ENCODE assay signal across 1 cellular context in the genomic region with DNA sequence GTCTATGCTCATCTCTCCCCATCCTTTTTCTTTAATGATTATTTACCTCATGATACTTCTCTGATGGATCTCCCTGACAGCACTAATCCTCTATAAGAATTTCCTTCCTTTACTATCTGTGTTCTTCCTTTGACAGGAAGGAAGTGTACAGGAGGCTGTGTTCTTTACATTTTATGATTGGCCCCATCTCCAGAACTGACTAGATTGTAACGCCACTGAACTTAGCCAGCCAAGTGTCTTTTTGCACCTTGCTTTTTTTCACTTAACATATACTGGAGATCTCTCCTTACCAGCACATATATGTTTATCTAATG.
TF ChIP-seq lines count a peak whose summit lies in the region.

No MANE protein-coding gene starts in this region.

TF ChIP-seq in GM23338, 12 proteins besides CTCF, POLR2A, EP300 and RAD21 (continued from another document):
- TF ChIP-seq, protein P1, sequence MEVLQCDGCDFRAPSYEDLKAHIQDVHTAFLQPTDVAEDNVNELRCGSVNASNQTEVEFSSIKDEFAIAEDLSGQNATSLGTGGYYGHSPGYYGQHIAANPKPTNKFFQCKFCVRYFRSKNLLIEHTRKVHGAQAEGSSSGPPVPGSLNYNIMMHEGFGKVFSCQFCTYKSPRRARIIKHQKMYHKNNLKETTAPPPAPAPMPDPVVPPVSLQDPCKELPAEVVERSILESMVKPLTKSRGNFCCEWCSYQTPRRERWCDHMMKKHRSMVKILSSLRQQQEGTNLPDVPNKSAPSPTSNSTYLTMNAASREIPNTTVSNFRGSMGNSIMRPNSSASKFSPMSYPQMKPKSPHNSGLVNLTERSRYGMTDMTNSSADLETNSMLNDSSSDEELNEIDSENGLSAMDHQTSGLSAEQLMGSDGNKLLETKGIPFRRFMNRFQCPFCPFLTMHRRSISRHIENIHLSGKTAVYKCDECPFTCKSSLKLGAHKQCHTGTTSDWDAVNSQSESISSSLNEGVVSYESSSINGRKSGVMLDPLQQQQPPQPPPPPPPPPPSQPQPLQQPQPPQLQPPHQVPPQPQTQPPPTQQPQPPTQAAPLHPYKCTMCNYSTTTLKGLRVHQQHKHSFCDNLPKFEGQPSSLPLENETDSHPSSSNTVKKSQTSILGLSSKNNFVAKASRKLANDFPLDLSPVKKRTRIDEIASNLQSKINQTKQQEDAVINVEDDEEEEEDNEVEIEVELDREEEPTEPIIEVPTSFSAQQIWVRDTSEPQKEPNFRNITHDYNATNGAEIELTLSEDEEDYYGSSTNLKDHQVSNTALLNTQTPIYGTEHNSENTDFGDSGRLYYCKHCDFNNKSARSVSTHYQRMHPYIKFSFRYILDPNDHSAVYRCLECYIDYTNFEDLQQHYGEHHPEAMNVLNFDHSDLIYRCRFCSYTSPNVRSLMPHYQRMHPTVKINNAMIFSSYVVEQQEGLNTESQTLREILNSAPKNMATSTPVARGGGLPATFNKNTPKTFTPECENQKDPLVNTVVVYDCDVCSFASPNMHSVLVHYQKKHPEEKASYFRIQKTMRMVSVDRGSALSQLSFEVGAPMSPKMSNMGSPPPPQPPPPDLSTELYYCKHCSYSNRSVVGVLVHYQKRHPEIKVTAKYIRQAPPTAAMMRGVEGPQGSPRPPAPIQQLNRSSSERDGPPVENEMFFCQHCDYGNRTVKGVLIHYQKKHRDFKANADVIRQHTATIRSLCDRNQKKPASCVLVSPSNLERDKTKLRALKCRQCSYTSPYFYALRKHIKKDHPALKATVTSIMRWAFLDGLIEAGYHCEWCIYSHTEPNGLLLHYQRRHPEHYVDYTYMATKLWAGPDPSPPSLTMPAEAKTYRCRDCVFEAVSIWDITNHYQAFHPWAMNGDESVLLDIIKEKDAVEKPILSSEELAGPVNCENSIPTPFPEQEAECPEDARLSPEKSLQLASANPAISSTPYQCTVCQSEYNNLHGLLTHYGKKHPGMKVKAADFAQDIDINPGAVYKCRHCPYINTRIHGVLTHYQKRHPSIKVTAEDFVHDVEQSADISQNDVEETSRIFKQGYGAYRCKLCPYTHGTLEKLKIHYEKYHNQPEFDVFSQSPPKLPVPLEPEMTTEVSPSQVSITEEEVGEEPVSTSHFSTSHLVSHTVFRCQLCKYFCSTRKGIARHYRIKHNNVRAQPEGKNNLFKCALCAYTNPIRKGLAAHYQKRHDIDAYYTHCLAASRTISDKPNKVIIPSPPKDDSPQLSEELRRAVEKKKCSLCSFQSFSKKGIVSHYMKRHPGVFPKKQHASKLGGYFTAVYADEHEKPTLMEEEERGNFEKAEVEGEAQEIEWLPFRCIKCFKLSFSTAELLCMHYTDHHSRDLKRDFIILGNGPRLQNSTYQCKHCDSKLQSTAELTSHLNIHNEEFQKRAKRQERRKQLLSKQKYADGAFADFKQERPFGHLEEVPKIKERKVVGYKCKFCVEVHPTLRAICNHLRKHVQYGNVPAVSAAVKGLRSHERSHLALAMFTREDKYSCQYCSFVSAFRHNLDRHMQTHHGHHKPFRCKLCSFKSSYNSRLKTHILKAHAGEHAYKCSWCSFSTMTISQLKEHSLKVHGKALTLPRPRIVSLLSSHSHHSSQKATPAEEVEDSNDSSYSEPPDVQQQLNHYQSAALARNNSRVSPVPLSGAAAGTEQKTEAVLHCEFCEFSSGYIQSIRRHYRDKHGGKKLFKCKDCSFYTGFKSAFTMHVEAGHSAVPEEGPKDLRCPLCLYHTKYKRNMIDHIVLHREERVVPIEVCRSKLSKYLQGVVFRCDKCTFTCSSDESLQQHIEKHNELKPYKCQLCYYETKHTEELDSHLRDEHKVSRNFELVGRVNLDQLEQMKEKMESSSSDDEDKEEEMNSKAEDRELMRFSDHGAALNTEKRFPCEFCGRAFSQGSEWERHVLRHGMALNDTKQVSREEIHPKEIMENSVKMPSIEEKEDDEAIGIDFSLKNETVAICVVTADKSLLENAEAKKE (CRISPR knock-in tag; IDR thresholded peaks at IDR 0.05), result no peak
